Comparison of ENCODE assay signal across 1 cellular context in genomic region chr22:22425783-22426624, GRCh38.
TF ChIP-seq lines count a peak whose summit lies in the region.

No MANE protein-coding gene starts in this region.

TF ChIP-seq in HepG2, 621 proteins besides CTCF, POLR2A, EP300 and RAD21 (continued from another document and continues in another):
- no peak for TF ChIP-seq PBX3 (CRISPR knock-in tag; IDR thresholded peaks at IDR 0.05; ENCODE audit: borderline replicate concordance)
- TF ChIP-seq WIZ (CRISPR knock-in tag; IDR thresholded peaks at IDR 0.05): no peak
- TF ChIP-seq ZSCAN22 (CRISPR knock-in tag; IDR thresholded peaks at IDR 0.05): no peak
- TF ChIP-seq SNRNP70 (IDR thresholded peaks at IDR 0.05; ENCODE audit: low read depth, low read length): no peak
- no peak for TF ChIP-seq ZNF549 (CRISPR knock-in tag; IDR thresholded peaks at IDR 0.05)
- no peak; the same call in 1 of the 2 replicates for TF ChIP-seq ZNF264 (CRISPR knock-in tag; IDR thresholded peaks at IDR 0.05)
- TF ChIP-seq ZNF543 (CRISPR knock-in tag; IDR thresholded peaks at IDR 0.05): no peak
- no peak for TF ChIP-seq HOXD1 (CRISPR knock-in tag; IDR thresholded peaks at IDR 0.05)
- no peak for TF ChIP-seq ZBTB46 (CRISPR knock-in tag; IDR thresholded peaks at IDR 0.05; ENCODE audit: borderline replicate concordance)
- peak; percentile 50; the same call in 1 of the 2 replicates for TF ChIP-seq SAP130 (CRISPR knock-in tag; IDR thresholded peaks at IDR 0.05; ENCODE audit: low read depth)
- no peak for TF ChIP-seq PHF5A (CRISPR knock-in tag; IDR thresholded peaks at IDR 0.05; ENCODE audit: low read depth, unreplicated experiment)
- TF ChIP-seq CBFB (CRISPR knock-in tag; IDR thresholded peaks at IDR 0.05): no peak
- TF ChIP-seq TCF7L2 (IDR thresholded peaks at IDR 0.05; ENCODE audit: low read depth, low read length): no peak
- no peak for TF ChIP-seq POLR2AphosphoS5 (IDR thresholded peaks at IDR 0.05; ENCODE audit: low read depth, low read length)
- TF ChIP-seq ZSCAN5A (CRISPR knock-in tag; IDR thresholded peaks at IDR 0.05; ENCODE audit: borderline replicate concordance): no peak
- no peak for TF ChIP-seq KMT2A (CRISPR knock-in tag; IDR thresholded peaks at IDR 0.05)
- TF ChIP-seq SPEN (CRISPR knock-in tag; IDR thresholded peaks at IDR 0.05; ENCODE audit: low read depth): no peak
- no peak for TF ChIP-seq ZNF441 (CRISPR knock-in tag; IDR thresholded peaks at IDR 0.05; ENCODE audit: borderline replicate concordance)
- TF ChIP-seq ZNF605 (CRISPR knock-in tag; IDR thresholded peaks at IDR 0.05): no peak
- no peak for TF ChIP-seq SP2 (CRISPR knock-in tag; IDR thresholded peaks at IDR 0.05)
- peak; percentile 79 for TF ChIP-seq GFI1 (CRISPR knock-in tag; IDR thresholded peaks at IDR 0.05; ENCODE audit: borderline replicate concordance)
- TF ChIP-seq ZBTB44 (CRISPR knock-in tag; IDR thresholded peaks at IDR 0.05): no peak
- TF ChIP-seq ZIK1 (CRISPR knock-in tag; IDR thresholded peaks at IDR 0.05; ENCODE audit: borderline replicate concordance, low read depth): no peak
- TF ChIP-seq ZFX (CRISPR knock-in tag; IDR thresholded peaks at IDR 0.05; ENCODE audit: low read depth): peak; percentile 59
- TF ChIP-seq AHDC1 (CRISPR knock-in tag; IDR thresholded peaks at IDR 0.05; ENCODE audit: borderline replicate concordance): no peak; the same call in 1 of the 2 replicates
- TF ChIP-seq ZNF337 (CRISPR knock-in tag; IDR thresholded peaks at IDR 0.05; ENCODE audit: borderline replicate concordance, low read depth): no peak
- peak; percentile 72; the same call in 1 of the 2 replicates for TF ChIP-seq FOXK1 (CRISPR knock-in tag; IDR thresholded peaks at IDR 0.05; ENCODE audit: borderline replicate concordance, low read depth)
- peak; percentile 82 for TF ChIP-seq ZNF362 (CRISPR knock-in tag; IDR thresholded peaks at IDR 0.05; ENCODE audit: borderline replicate concordance)
- TF ChIP-seq JUND (CRISPR knock-in tag; IDR thresholded peaks at IDR 0.05): no peak
- TF ChIP-seq HOMEZ (CRISPR knock-in tag; IDR thresholded peaks at IDR 0.05; ENCODE audit: low read depth): no peak
- TF ChIP-seq ZNF230 (CRISPR knock-in tag; IDR thresholded peaks at IDR 0.05): no peak
- no peak for TF ChIP-seq ZBTB4 (CRISPR knock-in tag; IDR thresholded peaks at IDR 0.05; ENCODE audit: borderline replicate concordance)
- TF ChIP-seq HNF1A (IDR thresholded peaks at IDR 0.05; ENCODE audit: low read depth): no peak
- no peak for TF ChIP-seq HNF1A (CRISPR knock-in tag; IDR thresholded peaks at IDR 0.05; ENCODE audit: borderline replicate concordance)
- TF ChIP-seq MAZ (IDR thresholded peaks at IDR 0.05; ENCODE audit: borderline replicate concordance, low read depth, low read length): no peak
- TF ChIP-seq MAZ (CRISPR knock-in tag; IDR thresholded peaks at IDR 0.05; ENCODE audit: low read depth): 0 out of 2 replicates have a peak, but pooled peaks have one; percentile 11
- no peak for TF ChIP-seq ZNF234 (CRISPR knock-in tag; conservative IDR thresholded peaks at IDR 0.05)
- TF ChIP-seq ARNT (IDR thresholded peaks at IDR 0.05): no peak
- no peak for TF ChIP-seq RBFOX2 (IDR thresholded peaks at IDR 0.05; ENCODE audit: low read depth, low read length)
